ENCODE assay signal across 13 cellular contexts in the genomic region with DNA sequence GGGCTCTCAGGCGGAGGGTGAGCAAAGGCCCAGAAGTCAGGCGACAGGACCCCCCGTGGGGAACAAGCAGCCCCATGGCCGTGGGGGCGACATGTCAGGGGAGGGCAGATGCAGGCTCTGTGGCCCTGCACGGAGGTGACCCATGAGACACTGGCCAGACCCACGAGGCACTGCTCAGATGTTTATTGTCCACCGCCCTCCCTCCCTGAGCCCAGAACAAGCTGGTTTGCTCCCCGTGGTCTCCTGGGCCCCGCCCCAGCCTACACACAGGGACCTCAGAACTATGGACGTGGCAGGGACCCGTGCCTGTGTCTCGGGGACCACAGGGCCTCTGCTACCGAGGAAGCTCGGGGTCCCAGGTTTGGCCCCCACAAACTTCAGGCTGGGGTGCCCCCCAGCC. TPM values are rescaled to one million over a fixed set of nuclear protein-coding genes. Genes with fewer than 3 reads are reported as not detected.
DNase-seq lines count a peak whose midpoint lies in the region; ATAC-seq and TF ChIP-seq lines count a peak whose summit lies in the region.
"Had no signal": no experiment of that assay in that cellular context is flagged by ENCODE, and none has a peak within 500 bp of the region (broad histone marks: within the 10 kb centered on the region; RNA-seq: fewer than 3 reads in every experiment).

No MANE protein-coding gene starts in this region.

- H3K4me1 ChIP-seq in neutrophil (ENCODE audit: control insufficient read depth in 1 of 2, insufficient read depth in 1 of 2, low read depth in 1 of 2, low read length in 1 of 2): peaks cover 66 to 71% of the 10 kb centered on the region in 2 experiments
- no peaks in the 10 kb centered on the region for H3K4me1 ChIP-seq in aorta (ENCODE audit: control insufficient read depth in 1 of 2, insufficient read depth in 2 of 2, low read length in 2 of 2)

- H3K27ac Mint-ChIP-seq in activated CD4-positive, alpha-beta T cell treated with anti-CD3 and anti-CD28 coated beads for 36 hours: peak overlapping the region; percentile 39

- no peaks in the 10 kb centered on the region for H3K9me3 Mint-ChIP-seq in activated CD4-positive, alpha-beta T cell treated with anti-CD3 and anti-CD28 coated beads for 36 hours (ENCODE audit: low read depth)

- TF ChIP-seq POLR2A in NB4 (IDR thresholded peaks at IDR 0.05; ENCODE audit: extremely low read depth, insufficient read length): no peak

- intact Hi-C loops in activated CD4-positive, alpha-beta T cell treated with anti-CD3 and anti-CD28 coated beads for 36 hours (cut with DNase I, micrococcal nuclease): loop anchor here in 1 of 2 experiments (10.0 kb wide), 1 partner anchor 185 kb away; a partner anchor contains a TSS
- intact Hi-C loops in aorta (cut with DNase I): loop anchor here (5.0 kb wide), 2 partner anchors 78 to 83 kb away; a partner anchor contains a TSS

- H3K4me3 ChIP-seq in NB4 (ENCODE audit: low read depth, low read length) (peak overlapping the region; percentile 64), neutrophil (ENCODE audit: low read depth in 1 of 2, low read length in 1 of 2) (peak overlapping the region; percentile 83 to 86), aorta (ENCODE audit: low read length in 2 of 2) (no peak overlapping the region)
- H3K4me3 ChIP-seq: A549 had no signal

- 83 to 90% methylated on average over 15 of the region's 15 CpGs for WGBS in aorta, 2 donors

- peak overlapping the region; percentile 95 for H3K27ac ChIP-seq in cingulate gyrus (ENCODE audit: low read depth, low read length)
- peak overlapping the region; percentile 91 for H3K27ac ChIP-seq in neutrophil
- H3K27ac ChIP-seq in aorta (ENCODE audit: low read depth in 1 of 2, low read length in 2 of 2): no peak overlapping the region
- H3K27ac ChIP-seq: A549, left ventricle myocardium inferior had no signal

- no peaks in the 10 kb centered on the region for H3K27me3 Mint-ChIP-seq in activated CD4-positive, alpha-beta T cell treated with anti-CD3 and anti-CD28 coated beads for 36 hours

- peak overlapping the region; percentile 60 for H3K4me3 Mint-ChIP-seq in activated CD4-positive, alpha-beta T cell treated with anti-CD3 and anti-CD28 coated beads for 36 hours

- H3K4me1 Mint-ChIP-seq in activated CD4-positive, alpha-beta T cell treated with anti-CD3 and anti-CD28 coated beads for 36 hours: peaks cover 53% of the 10 kb centered on the region

- H3K36me3 ChIP-seq in neutrophil (peaks cover 17% of the 10 kb centered on the region), aorta (ENCODE audit: control insufficient read depth in 1 of 2, insufficient read depth in 2 of 2, low read length in 1 of 2) (no peaks in the 10 kb centered on the region)
- H3K36me3 ChIP-seq: left ventricle myocardium inferior, tibial nerve had no signal

- CTCF ChIA-PET in activated CD4-positive, alpha-beta T cell treated with anti-CD3 and anti-CD28 coated beads for 36 hours (lab: Charles Lee): interaction anchor here (0.6 to 4.7 kb wide), 31 partner anchors 8 to 331 kb away, joined by 3 to 26 read pairs (median 5); a partner anchor contains a TSS

- no peaks in the 10 kb centered on the region for H3K9me3 ChIP-seq in neutrophil
- H3K9me3 ChIP-seq in aorta (ENCODE audit: control insufficient read depth, low read length): no peaks in the 10 kb centered on the region
- H3K9me3 ChIP-seq: A549, left ventricle myocardium inferior, tibial nerve had no signal

- no peak for TF ChIP-seq CTCF in NB4 (IDR thresholded peaks at IDR 0.05; ENCODE audit: low read depth, low read length)
- no peak for TF ChIP-seq CTCF in neutrophil (IDR thresholded peaks at IDR 0.05)

- H3K27me3 ChIP-seq in neutrophil: peaks cover 10% of the 10 kb centered on the region
- no peaks in the 10 kb centered on the region for H3K27me3 ChIP-seq in aorta (ENCODE audit: control insufficient read depth in 1 of 2, insufficient read depth in 2 of 2, low read length in 1 of 2)
- H3K27me3 ChIP-seq: tibial nerve had no signal

- DNase-seq in activated CD4-positive, alpha-beta T cell treated with anti-CD3 and anti-CD28 coated beads for 36 hours: no peak
- DNase-seq in activated CD4-positive, alpha-beta T cell treated with anti-CD3 and anti-CD28 coated beads for 4 hours: no peak
- peak; percentile 80 for DNase-seq in NB4 (ENCODE audit: low read depth)
- DNase-seq in COLO668 (lab: John Stamatoyannopoulos, UW; ENCODE audit: unreplicated experiment): no peak
- DNase-seq in NCI-H1417 (lab: John Stamatoyannopoulos, UW): no peak
- no peak for DNase-seq in aorta

- POLR2A ChIA-PET in activated CD4-positive, alpha-beta T cell treated with anti-CD3 and anti-CD28 coated beads for 36 hours (lab: Charles Lee): interaction anchor here (0.8 to 1.4 kb wide), 3 partner anchors 38 to 211 kb away, joined by 3 read pairs; a partner anchor contains a TSS

- no peaks in the 10 kb centered on the region for H3K36me3 Mint-ChIP-seq in activated CD4-positive, alpha-beta T cell treated with anti-CD3 and anti-CD28 coated beads for 36 hours (ENCODE audit: low read depth)

- no peak for ATAC-seq in activated CD4-positive, alpha-beta T cell treated with anti-CD3 and anti-CD28 coated beads for 36 hours
- no peak for ATAC-seq in aorta (ENCODE audit: low FRiP score)

RNA-seq across cellular contexts. Expression of a gene that starts 1.9 kb away (rescaled TPM):
- total RNA-seq in activated CD4-positive, alpha-beta T cell treated with anti-CD3 and anti-CD28 coated beads for 36 hours: 1 to 10 TPM; 1.3 to 1.6 TPM
- under 1 TPM; 0.27 to 0.68 TPM for total RNA-seq in aorta
- not detected for polyA plus RNA-seq in aorta
- total RNA-seq: left ventricle myocardium inferior had no signal
- polyA plus RNA-seq: A549 had no signal

RNA-seq across cellular contexts. Expression of a gene that starts 2.0 kb away (rescaled TPM):
- 10 to 100 TPM; 20.4 to 23.7 TPM for total RNA-seq in activated CD4-positive, alpha-beta T cell treated with anti-CD3 and anti-CD28 coated beads for 36 hours
- total RNA-seq in aorta: 10 to 100 TPM; 27.3 to 60.0 TPM
- 10 to 100 TPM in 1 of 2 donors, 1 to 10 TPM in 1; 9.0 to 48.1 TPM for polyA plus RNA-seq in aorta

RNA-seq across cellular contexts. Expression of a gene that starts 16.0 kb away (rescaled TPM):
- total RNA-seq in activated CD4-positive, alpha-beta T cell treated with anti-CD3 and anti-CD28 coated beads for 36 hours: 10 to 100 TPM; 21.0 to 23.1 TPM
- 100 to 1,000 TPM in 1 of 2 donors, 10 to 100 TPM in 1; 99.3 to 217 TPM for total RNA-seq in aorta
- 100 to 1,000 TPM in 1 of 2 donors, 10 to 100 TPM in 1; 26.5 to 190 TPM for polyA plus RNA-seq in aorta

RNA-seq across cellular contexts. Expression of a gene that starts 23.9 kb away (rescaled TPM):
- total RNA-seq in activated CD4-positive, alpha-beta T cell treated with anti-CD3 and anti-CD28 coated beads for 36 hours: under 1 TPM in 1 of 2 experiments, not detected in 1; 0.19 TPM
- 1 to 10 TPM in 1 of 2 donors, under 1 TPM in 1; 0.16 to 1.7 TPM for total RNA-seq in aorta
- polyA plus RNA-seq in aorta: not detected

RNA-seq across cellular contexts. Expression of a gene that starts 33.6 kb away (rescaled TPM):
- total RNA-seq in activated CD4-positive, alpha-beta T cell treated with anti-CD3 and anti-CD28 coated beads for 36 hours: not detected
- 1 to 10 TPM; 3.8 to 7.0 TPM for total RNA-seq in aorta
- 1 to 10 TPM; 1.6 to 6.7 TPM for polyA plus RNA-seq in aorta
- total RNA-seq: cerebellum, osteocyte had no signal

Comparison
In these comparisons a context has a peak if more than half of its experiments do, and no peak if none do; other contexts are left out.
1. H3K4me3 ChIP-seq: peak in NB4 (single experiment) and neutrophil (2 of 2); none in aorta (0 of 2).
2. H3K27ac ChIP-seq: peak in cingulate gyrus (single experiment) and neutrophil (single experiment); none in aorta (0 of 2).
3. RNA of a gene that starts 16.0 kb away (total RNA-seq): 99.3 to 217 TPM in aorta; 21.0 to 23.1 TPM in activated CD4-positive, alpha-beta T cell treated with anti-CD3 and anti-CD28 coated beads for 36 hours; every median in the first group is over 4 times any median in the second.